Comparison of ENCODE assay signal across 1 cellular context in genomic region chr4:113153529-113154101, GRCh38.
A peak's percentile ranks its signal among the peaks of the same experiment; 100 is the strongest.
TF ChIP-seq lines count a peak whose summit lies in the region.

No MANE protein-coding gene starts in this region.

TF ChIP-seq in HepG2, 621 proteins besides CTCF, POLR2A, EP300 and RAD21 (continued from another document and continues in another):
- TF ChIP-seq, protein P1, sequence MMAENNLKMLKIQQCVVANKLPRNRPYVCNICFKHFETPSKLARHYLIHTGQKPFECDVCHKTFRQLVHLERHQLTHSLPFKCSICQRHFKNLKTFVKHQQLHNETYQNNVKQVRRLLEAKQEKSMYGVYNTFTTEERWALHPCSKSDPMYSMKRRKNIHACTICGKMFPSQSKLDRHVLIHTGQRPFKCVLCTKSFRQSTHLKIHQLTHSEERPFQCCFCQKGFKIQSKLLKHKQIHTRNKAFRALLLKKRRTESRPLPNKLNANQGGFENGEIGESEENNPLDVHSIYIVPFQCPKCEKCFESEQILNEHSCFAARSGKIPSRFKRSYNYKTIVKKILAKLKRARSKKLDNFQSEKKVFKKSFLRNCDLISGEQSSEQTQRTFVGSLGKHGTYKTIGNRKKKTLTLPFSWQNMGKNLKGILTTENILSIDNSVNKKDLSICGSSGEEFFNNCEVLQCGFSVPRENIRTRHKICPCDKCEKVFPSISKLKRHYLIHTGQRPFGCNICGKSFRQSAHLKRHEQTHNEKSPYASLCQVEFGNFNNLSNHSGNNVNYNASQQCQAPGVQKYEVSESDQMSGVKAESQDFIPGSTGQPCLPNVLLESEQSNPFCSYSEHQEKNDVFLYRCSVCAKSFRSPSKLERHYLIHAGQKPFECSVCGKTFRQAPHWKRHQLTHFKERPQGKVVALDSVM (CRISPR knock-in tag; IDR thresholded peaks at IDR 0.05) = no peak
- TF ChIP-seq, protein P2, sequence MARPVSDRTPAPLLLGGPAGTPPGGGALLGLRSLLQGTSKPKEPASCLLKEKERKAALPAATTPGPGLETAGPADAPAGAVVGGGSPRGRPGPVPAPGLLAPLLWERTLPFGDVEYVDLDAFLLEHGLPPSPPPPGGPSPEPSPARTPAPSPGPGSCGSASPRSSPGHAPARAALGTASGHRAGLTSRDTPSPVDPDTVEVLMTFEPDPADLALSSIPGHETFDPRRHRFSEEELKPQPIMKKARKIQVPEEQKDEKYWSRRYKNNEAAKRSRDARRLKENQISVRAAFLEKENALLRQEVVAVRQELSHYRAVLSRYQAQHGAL (CRISPR knock-in tag; IDR thresholded peaks at IDR 0.05; ENCODE audit: not compliant biosample characterization) = no peak
- TF ChIP-seq CHCHD3 (CRISPR knock-in tag; IDR thresholded peaks at IDR 0.05) (no peak), HOXD1 (CRISPR knock-in tag; IDR thresholded peaks at IDR 0.05) (no peak), TBL1XR1 (IDR thresholded peaks at IDR 0.05; ENCODE audit: borderline replicate concordance, low read length, partially characterized antibody) (peak; percentile 25), MBD4 (IDR thresholded peaks at IDR 0.05; ENCODE audit: borderline replicate concordance, low read length) (no peak), ZNF841 (CRISPR knock-in tag; IDR thresholded peaks at IDR 0.05; ENCODE audit: borderline replicate concordance) (no peak), ZNF652 (CRISPR knock-in tag; IDR thresholded peaks at IDR 0.05; ENCODE audit: borderline replicate concordance, low read depth) (no peak), JUN (CRISPR knock-in tag; IDR thresholded peaks at IDR 0.05) (no peak), ZFP41 (CRISPR knock-in tag; IDR thresholded peaks at IDR 0.05; ENCODE audit: borderline replicate concordance) (no peak), RXRB (CRISPR knock-in tag; IDR thresholded peaks at IDR 0.05; ENCODE audit: borderline replicate concordance) (0 out of 2 replicates have a peak, but pooled peaks have one; percentile 29), NFKBIZ (CRISPR knock-in tag; IDR thresholded peaks at IDR 0.05) (no peak), FOXA3 (CRISPR knock-in tag; IDR thresholded peaks at IDR 0.05) (peak; percentile 46), HNRNPUL1 (IDR thresholded peaks at IDR 0.05; ENCODE audit: low read depth, low read length) (no peak), MAFK (conservative IDR thresholded peaks at IDR 0.05 in 1 of 2, IDR thresholded peaks at IDR 0.05 in 1 of 2; ENCODE audit: low read length in 2 of 2) (peak; percentile 80 to 85), ZNF484 (CRISPR knock-in tag; IDR thresholded peaks at IDR 0.05; ENCODE audit: borderline replicate concordance, low read depth) (no peak), KMT2B (CRISPR knock-in tag; IDR thresholded peaks at IDR 0.05) (0 out of 2 replicates have a peak, but pooled peaks have one; percentile 26), SMC3 (IDR thresholded peaks at IDR 0.05; ENCODE audit: low read length) (peak; percentile 89), TCF7L2 (IDR thresholded peaks at IDR 0.05; ENCODE audit: low read depth, low read length) (no peak), HNF4A (CRISPR knock-in tag; IDR thresholded peaks at IDR 0.05) (peak; percentile 17; the same call in 1 of the 2 replicates), STAG1 (CRISPR knock-in tag; IDR thresholded peaks at IDR 0.05) (peak; percentile 71), ZC3H13 (CRISPR knock-in tag; IDR thresholded peaks at IDR 0.05) (no peak), KAT8 (CRISPR knock-in tag; IDR thresholded peaks at IDR 0.05) (0 out of 2 replicates have a peak, but pooled peaks have one; percentile 13), MYPOP (CRISPR knock-in tag; IDR thresholded peaks at IDR 0.05) (no peak), ZSCAN9 (CRISPR knock-in tag; IDR thresholded peaks at IDR 0.05; ENCODE audit: borderline replicate concordance) (0 out of 2 replicates have a peak, but pooled peaks have one; percentile 19), POGZ (CRISPR knock-in tag; IDR thresholded peaks at IDR 0.05) (no peak), ZNF281 (CRISPR knock-in tag; IDR thresholded peaks at IDR 0.05; ENCODE audit: borderline replicate concordance) (no peak), ZNF607 (CRISPR knock-in tag; IDR thresholded peaks at IDR 0.05; ENCODE audit: borderline replicate concordance) (no peak), CBX2 (IDR thresholded peaks at IDR 0.05; ENCODE audit: low read depth, low read length) (no peak), CBX2 (CRISPR knock-in tag; IDR thresholded peaks at IDR 0.05; ENCODE audit: low read depth) (no peak), ZNF749 (CRISPR knock-in tag; IDR thresholded peaks at IDR 0.05; ENCODE audit: borderline replicate concordance) (no peak), ATF7 (IDR thresholded peaks at IDR 0.05) (peak; percentile 26; the same call in 1 of the 2 replicates), ATF7 (CRISPR knock-in tag; IDR thresholded peaks at IDR 0.05) (no peak), MAFF (IDR thresholded peaks at IDR 0.05; ENCODE audit: low read depth, low read length) (peak; percentile 83)
- TF ChIP-seq, protein P3, sequence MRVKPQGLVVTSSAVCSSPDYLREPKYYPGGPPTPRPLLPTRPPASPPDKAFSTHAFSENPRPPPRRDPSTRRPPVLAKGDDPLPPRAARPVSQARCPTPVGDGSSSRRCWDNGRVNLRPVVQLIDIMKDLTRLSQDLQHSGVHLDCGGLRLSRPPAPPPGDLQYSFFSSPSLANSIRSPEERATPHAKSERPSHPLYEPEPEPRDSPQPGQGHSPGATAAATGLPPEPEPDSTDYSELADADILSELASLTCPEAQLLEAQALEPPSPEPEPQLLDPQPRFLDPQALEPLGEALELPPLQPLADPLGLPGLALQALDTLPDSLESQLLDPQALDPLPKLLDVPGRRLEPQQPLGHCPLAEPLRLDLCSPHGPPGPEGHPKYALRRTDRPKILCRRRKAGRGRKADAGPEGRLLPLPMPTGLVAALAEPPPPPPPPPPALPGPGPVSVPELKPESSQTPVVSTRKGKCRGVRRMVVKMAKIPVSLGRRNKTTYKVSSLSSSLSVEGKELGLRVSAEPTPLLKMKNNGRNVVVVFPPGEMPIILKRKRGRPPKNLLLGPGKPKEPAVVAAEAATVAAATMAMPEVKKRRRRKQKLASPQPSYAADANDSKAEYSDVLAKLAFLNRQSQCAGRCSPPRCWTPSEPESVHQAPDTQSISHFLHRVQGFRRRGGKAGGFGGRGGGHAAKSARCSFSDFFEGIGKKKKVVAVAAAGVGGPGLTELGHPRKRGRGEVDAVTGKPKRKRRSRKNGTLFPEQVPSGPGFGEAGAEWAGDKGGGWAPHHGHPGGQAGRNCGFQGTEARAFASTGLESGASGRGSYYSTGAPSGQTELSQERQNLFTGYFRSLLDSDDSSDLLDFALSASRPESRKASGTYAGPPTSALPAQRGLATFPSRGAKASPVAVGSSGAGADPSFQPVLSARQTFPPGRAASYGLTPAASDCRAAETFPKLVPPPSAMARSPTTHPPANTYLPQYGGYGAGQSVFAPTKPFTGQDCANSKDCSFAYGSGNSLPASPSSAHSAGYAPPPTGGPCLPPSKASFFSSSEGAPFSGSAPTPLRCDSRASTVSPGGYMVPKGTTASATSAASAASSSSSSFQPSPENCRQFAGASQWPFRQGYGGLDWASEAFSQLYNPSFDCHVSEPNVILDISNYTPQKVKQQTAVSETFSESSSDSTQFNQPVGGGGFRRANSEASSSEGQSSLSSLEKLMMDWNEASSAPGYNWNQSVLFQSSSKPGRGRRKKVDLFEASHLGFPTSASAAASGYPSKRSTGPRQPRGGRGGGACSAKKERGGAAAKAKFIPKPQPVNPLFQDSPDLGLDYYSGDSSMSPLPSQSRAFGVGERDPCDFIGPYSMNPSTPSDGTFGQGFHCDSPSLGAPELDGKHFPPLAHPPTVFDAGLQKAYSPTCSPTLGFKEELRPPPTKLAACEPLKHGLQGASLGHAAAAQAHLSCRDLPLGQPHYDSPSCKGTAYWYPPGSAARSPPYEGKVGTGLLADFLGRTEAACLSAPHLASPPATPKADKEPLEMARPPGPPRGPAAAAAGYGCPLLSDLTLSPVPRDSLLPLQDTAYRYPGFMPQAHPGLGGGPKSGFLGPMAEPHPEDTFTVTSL (CRISPR knock-in tag; IDR thresholded peaks at IDR 0.05; ENCODE audit: borderline replicate concordance) = no peak
- TF ChIP-seq, protein P4, sequence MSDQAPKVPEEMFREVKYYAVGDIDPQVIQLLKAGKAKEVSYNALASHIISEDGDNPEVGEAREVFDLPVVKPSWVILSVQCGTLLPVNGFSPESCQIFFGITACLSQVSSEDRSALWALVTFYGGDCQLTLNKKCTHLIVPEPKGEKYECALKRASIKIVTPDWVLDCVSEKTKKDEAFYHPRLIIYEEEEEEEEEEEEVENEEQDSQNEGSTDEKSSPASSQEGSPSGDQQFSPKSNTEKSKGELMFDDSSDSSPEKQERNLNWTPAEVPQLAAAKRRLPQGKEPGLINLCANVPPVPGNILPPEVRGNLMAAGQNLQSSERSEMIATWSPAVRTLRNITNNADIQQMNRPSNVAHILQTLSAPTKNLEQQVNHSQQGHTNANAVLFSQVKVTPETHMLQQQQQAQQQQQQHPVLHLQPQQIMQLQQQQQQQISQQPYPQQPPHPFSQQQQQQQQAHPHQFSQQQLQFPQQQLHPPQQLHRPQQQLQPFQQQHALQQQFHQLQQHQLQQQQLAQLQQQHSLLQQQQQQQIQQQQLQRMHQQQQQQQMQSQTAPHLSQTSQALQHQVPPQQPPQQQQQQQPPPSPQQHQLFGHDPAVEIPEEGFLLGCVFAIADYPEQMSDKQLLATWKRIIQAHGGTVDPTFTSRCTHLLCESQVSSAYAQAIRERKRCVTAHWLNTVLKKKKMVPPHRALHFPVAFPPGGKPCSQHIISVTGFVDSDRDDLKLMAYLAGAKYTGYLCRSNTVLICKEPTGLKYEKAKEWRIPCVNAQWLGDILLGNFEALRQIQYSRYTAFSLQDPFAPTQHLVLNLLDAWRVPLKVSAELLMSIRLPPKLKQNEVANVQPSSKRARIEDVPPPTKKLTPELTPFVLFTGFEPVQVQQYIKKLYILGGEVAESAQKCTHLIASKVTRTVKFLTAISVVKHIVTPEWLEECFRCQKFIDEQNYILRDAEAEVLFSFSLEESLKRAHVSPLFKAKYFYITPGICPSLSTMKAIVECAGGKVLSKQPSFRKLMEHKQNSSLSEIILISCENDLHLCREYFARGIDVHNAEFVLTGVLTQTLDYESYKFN (CRISPR knock-in tag; conservative IDR thresholded peaks at IDR 0.05) = no peak
- TF ChIP-seq, protein P5, sequence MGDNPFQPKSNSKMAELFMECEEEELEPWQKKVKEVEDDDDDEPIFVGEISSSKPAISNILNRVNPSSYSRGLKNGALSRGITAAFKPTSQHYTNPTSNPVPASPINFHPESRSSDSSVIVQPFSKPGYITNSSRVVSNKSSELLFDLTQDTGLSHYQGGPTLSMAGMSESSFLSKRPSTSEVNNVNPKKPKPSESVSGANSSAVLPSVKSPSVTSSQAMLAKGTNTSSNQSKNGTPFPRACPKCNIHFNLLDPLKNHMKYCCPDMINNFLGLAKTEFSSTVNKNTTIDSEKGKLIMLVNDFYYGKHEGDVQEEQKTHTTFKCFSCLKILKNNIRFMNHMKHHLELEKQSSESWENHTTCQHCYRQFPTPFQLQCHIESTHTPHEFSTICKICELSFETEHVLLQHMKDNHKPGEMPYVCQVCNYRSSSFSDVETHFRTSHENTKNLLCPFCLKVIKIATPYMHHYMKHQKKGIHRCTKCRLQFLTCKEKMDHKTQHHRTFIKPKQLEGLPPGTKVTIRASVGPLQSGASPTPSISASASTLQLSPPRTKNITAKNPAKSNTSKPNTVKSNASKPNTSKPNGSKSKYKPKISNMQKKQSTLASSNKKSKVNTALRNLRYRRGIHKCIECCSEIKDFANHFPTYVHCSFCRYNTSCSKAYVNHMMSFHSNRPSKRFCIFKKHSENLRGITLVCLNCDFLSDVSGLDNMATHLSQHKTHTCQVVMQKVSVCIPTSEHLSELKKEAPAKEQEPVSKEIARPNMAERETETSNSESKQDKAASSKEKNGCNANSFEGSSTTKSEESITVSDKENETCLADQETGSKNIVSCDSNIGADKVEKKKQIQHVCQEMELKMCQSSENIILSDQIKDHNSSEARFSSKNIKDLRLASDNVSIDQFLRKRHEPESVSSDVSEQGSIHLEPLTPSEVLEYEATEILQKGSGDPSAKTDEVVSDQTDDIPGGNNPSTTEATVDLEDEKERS (CRISPR knock-in tag; IDR thresholded peaks at IDR 0.05) = no peak
- TF ChIP-seq, protein P6, sequence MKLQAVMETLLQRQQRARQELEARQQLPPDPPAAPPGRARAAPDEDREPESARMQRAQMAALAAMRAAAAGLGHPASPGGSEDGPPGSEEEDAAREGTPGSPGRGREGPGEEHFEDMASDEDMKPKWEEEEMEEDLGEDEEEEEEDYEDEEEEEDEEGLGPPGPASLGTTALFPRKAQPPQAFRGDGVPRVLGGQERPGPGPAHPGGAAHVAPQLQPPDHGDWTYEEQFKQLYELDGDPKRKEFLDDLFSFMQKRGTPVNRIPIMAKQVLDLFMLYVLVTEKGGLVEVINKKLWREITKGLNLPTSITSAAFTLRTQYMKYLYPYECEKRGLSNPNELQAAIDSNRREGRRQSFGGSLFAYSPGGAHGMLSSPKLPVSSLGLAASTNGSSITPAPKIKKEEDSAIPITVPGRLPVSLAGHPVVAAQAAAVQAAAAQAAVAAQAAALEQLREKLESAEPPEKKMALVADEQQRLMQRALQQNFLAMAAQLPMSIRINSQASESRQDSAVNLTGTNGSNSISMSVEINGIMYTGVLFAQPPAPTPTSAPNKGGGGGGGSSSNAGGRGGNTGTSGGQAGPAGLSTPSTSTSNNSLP (IDR thresholded peaks at IDR 0.05; ENCODE audit: low read depth, low read length) = peak; percentile 94
